13 cellular contexts compared by ENCODE assay signal in the genomic region with DNA sequence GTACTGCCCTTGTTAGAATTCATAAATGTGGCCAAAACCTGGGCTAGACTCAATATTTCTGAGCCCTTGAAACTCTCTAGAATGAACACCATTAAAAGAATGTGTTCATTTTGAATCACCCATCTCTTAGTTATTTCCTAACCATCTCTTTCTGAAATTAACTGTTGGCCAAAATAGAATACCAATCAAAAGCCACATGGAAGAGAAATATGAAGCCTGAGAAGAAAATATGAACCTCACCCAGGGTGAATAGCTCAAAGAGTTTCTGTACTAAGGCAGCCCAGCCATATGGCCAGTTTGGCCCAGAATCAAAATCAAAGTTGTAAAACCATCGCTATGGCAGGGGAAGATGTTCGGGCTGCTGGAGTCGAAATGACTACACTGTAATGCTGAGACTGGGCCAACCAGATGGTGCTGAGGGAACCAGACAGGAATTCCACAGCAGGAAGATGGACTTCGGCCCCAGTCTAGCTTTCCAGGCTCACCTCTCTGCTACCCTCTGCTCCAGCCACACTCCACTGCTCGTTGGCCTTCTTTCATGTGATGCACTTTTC.
A peak's percentile ranks its signal among the peaks of the same experiment; 100 is the strongest.
DNase-seq lines count a peak whose midpoint lies in the region; ATAC-seq and TF ChIP-seq lines count a peak whose summit lies in the region.
"Had no signal": no experiment of that assay in that cellular context is flagged by ENCODE, and none has a peak within 500 bp of the region (broad histone marks: within the 10 kb centered on the region; RNA-seq: fewer than 3 reads in every experiment).

No MANE protein-coding gene starts in this region.

- no peak for TF ChIP-seq RAD21 in IMR-90 (IDR thresholded peaks at IDR 0.05; ENCODE audit: low read length)

- peak overlapping the region in 1 of 2 experiments; percentile 29; a peak in 2 of 4 replicates for H4K8ac ChIP-seq in IMR-90 (ENCODE audit: low read depth in 2 of 2, low read length in 2 of 2)
- no peak overlapping the region for H4K8ac ChIP-seq in mesenchymal stem cell (ENCODE audit: low read length)

- peak; percentile 94 for ATAC-seq in IMR-90 (ENCODE audit: low read depth)
- ATAC-seq in HG03520 (IDR thresholded peaks at IDR 0.05; ENCODE audit: unreplicated experiment), result no peak

- H2BK15ac ChIP-seq in IMR-90 (ENCODE audit: low read depth, low read length), result peak overlapping the region; percentile 57; the same call in 2 of the 3 replicates
- no peak overlapping the region for H2BK15ac ChIP-seq in mesenchymal stem cell (ENCODE audit: low read depth, poor library complexity, severe bottlenecking)

- 0 out of 2 replicates have a peak overlapping the region, but pooled peaks have one; percentile 4 for H3K18ac ChIP-seq in IMR-90 (ENCODE audit: low read depth, low read length)
- H3K18ac ChIP-seq in mesenchymal stem cell (ENCODE audit: low read depth in 1 of 2, low read length in 2 of 2), result no peak overlapping the region

- dilution Hi-C loops in IMR-90 (cut with HindIII; ENCODE audit: low sequenced_read_pairs, unreplicated experiment), result no loop called here

- no peak overlapping the region for H2BK12ac ChIP-seq in mesenchymal stem cell (ENCODE audit: low read length in 2 of 2)

- H3K79me1 ChIP-seq in IMR-90 (ENCODE audit: low read depth in 1 of 2, low read length in 2 of 2) (no peaks in the 10 kb centered on the region), mesenchymal stem cell (replicated peaks; ENCODE audit: low read length, poor library complexity, severe bottlenecking) (no peaks in the 10 kb centered on the region)

- H2AFZ ChIP-seq in IMR-90 (replicated peaks; ENCODE audit: low read length, poor library complexity) (peak overlapping the region; percentile 72), mesenchymal stem cell (ENCODE audit: low read depth, low read length) (no peak overlapping the region)

- H4K5ac ChIP-seq in IMR-90 (ENCODE audit: low read depth, low read length), result 0 out of 2 replicates have a peak overlapping the region, but pooled peaks have one; percentile 2

- H3K56ac ChIP-seq in IMR-90 (ENCODE audit: extremely low read depth, insufficient read depth, low read length), result no peak overlapping the region

- BruUV-seq in IMR-90 (replicated peaks; lab: Mats Ljungman, UMichigan), result no TSS peak

- no peaks in the 10 kb centered on the region for H4K20me1 ChIP-seq in IMR-90 (ENCODE audit: insufficient read depth, low read length)
- H4K20me1 ChIP-seq: BLaER1 treated with 17β-estradiol and CSF1 and Interleukin-3, amounts not matched to agents 10 nM and 100 nM had no signal

- WGBS in IMR-90 (ENCODE audit: extremely low coverage in 2 of 2, insufficient read length in 1 of 2), 2 experiments, result 7% methylated on average over 2 of the region's 5 CpGs; no CpG with 5 or more reads in 1 of the 2 experiments
- WGBS in mesenchymal stem cell, result 88% methylated on average over 5 of the region's 5 CpGs

- H4K91ac ChIP-seq in IMR-90 (ENCODE audit: insufficient read depth, low read depth, low read length) (no peak overlapping the region), mesenchymal stem cell (ENCODE audit: low read length) (no peak overlapping the region)

- intact Hi-C loops in IMR-90 (cut with micrococcal nuclease), result loop anchor here (5.0 to 10.0 kb wide), 2 partner anchors 267 to 390 kb away; no protein-coding TSS in a partner anchor

- H2AK5ac ChIP-seq in IMR-90 (ENCODE audit: low read depth, low read length) (peak overlapping the region; percentile 17; the same call in 1 of the 2 replicates), mesenchymal stem cell (ENCODE audit: low read length, severe bottlenecking) (no peak overlapping the region)

- H3K14ac ChIP-seq in IMR-90 (replicated peaks; ENCODE audit: low read depth, low read length) (no peak overlapping the region), mesenchymal stem cell (ENCODE audit: low read length in 2 of 2) (no peak overlapping the region)

- H2AK9ac ChIP-seq in IMR-90 (replicated peaks; ENCODE audit: low read depth, low read length, poor library complexity), result no peak overlapping the region

- H3K9me3 ChIP-seq in IMR-90 (ENCODE audit: control insufficient read depth, insufficient read depth, low read length), result no peaks in the 10 kb centered on the region
- no peaks in the 10 kb centered on the region for H3K9me3 ChIP-seq in mesenchymal stem cell (ENCODE audit: control insufficient read depth, low read length)
- H3K9me3 ChIP-seq: upper lobe of left lung had no signal

- no peak overlapping the region for H3K9ac ChIP-seq in IMR-90 (ENCODE audit: low read depth, low read length)
- H3K9ac ChIP-seq in mesenchymal stem cell (ENCODE audit: low read length), result peak overlapping the region; percentile 72
- H3K9ac ChIP-seq: BLaER1 treated with 17β-estradiol and CSF1 and Interleukin-3, amounts not matched to agents 10 nM and 100 nM had no signal

- CTCF ChIA-PET in IMR-90 (lab: Yijun Ruan, JAX), result no interaction called here

- H3K4me2 ChIP-seq in IMR-90 (ENCODE audit: low read depth, low read length) (peak overlapping the region; percentile 38), mesenchymal stem cell (ENCODE audit: low read length, poor library complexity, severe bottlenecking) (no peak overlapping the region)

- POLR2A ChIA-PET in IMR-90 (lab: Charles Lee; ENCODE audit: unreplicated experiment), result interaction anchor here (1.1 kb wide), 1 partner anchor 13 kb away, joined by 3 read pairs; no protein-coding TSS in a partner anchor

- in situ Hi-C loops in IMR-90 (cut with MboI; ENCODE audit: low sequenced_read_pairs), result no loop called here

- 0 out of 2 replicates have a peak overlapping the region, but pooled peaks have one; percentile 7 for H3K23ac ChIP-seq in IMR-90 (ENCODE audit: low read depth, low read length)
- no peak overlapping the region for H3K23ac ChIP-seq in mesenchymal stem cell (ENCODE audit: low read length in 2 of 2)

- peak overlapping the region; percentile 69 for H2BK5ac ChIP-seq in IMR-90 (ENCODE audit: low read depth, low read length, poor library complexity, severe bottlenecking)
- H2BK5ac ChIP-seq in mesenchymal stem cell (ENCODE audit: low read depth, low read length, poor library complexity, severe bottlenecking), result no peak overlapping the region

- H3K36me3 ChIP-seq in IMR-90 (ENCODE audit: control insufficient read depth, insufficient read depth, low read length) (no peaks in the 10 kb centered on the region), mesenchymal stem cell (ENCODE audit: control insufficient read depth in 1 of 2, insufficient read depth in 2 of 2, low read depth in 1 of 2, low read length in 2 of 2) (no peaks in the 10 kb centered on the region)
- H3K36me3 ChIP-seq: BLaER1 treated with 17β-estradiol and CSF1 and Interleukin-3, amounts not matched to agents 10 nM and 100 nM; upper lobe of left lung had no signal

- H3K27me3 ChIP-seq in IMR-90 (ENCODE audit: control insufficient read depth, insufficient read depth, low read length) (no peaks in the 10 kb centered on the region), mesenchymal stem cell (ENCODE audit: control insufficient read depth in 1 of 2, insufficient read depth in 1 of 2, low read length in 2 of 2) (no peaks in the 10 kb centered on the region)
- H3K27me3 ChIP-seq: BLaER1 treated with 17β-estradiol and CSF1 and Interleukin-3, amounts not matched to agents 10 nM and 100 nM; upper lobe of left lung had no signal

- H3K9me1 ChIP-seq in IMR-90 (ENCODE audit: insufficient read depth, low read length), result no peaks in the 10 kb centered on the region

- H3K4ac ChIP-seq in IMR-90 (ENCODE audit: low read depth, low read length) (peak overlapping the region; percentile 24; the same call in 1 of the 2 replicates), mesenchymal stem cell (ENCODE audit: low read depth in 1 of 2, low read length in 2 of 2) (no peak overlapping the region)

- TF ChIP-seq CTCF in IMR-90 (conservative IDR thresholded peaks at IDR 0.05; ENCODE audit: low read depth, low read length) (no peak), cardiac fibroblast (IDR thresholded peaks at IDR 0.05; ENCODE audit: low read depth, low read length) (no peak)

- peaks cover 2% of the 10 kb centered on the region; the same call in 1 of the 2 replicates for H3K4me1 ChIP-seq in IMR-90 (ENCODE audit: control insufficient read depth, insufficient read depth, low read length)
- no peaks in the 10 kb centered on the region for H3K4me1 ChIP-seq in mesenchymal stem cell (ENCODE audit: control insufficient read depth, insufficient read depth, low read depth, low read length)
- H3K4me1 ChIP-seq: upper lobe of left lung had no signal

- DNase-seq in AG08396 (ENCODE audit: low spot score), result peak; percentile 67
- DNase-seq in IMR-90, result peak; percentile 97
- peak; percentile 91 to 93 for DNase-seq in cardiac fibroblast (ENCODE audit: low read depth in 2 of 2)
- no peak for DNase-seq in mesenchymal stem cell
- no peak for DNase-seq in NAMALWA (ENCODE audit: low spot score)
- no peak for DNase-seq in HT-29 (ENCODE audit: low spot score)
- DNase-seq in DMS114 treated with DMSO at 0.1 percent for 48 hours (lab: John Stamatoyannopoulos, UW; ENCODE audit: unreplicated experiment), result no peak
- DNase-seq: effector CD8-positive, alpha-beta T cell; NCI-H2029; OCI-M1; upper lobe of left lung had no signal

- no peak for TF ChIP-seq POLR2A in IMR-90 (IDR thresholded peaks at IDR 0.05; ENCODE audit: low read depth, low read length)

- H3K4me3 ChIP-seq in IMR-90 (ENCODE audit: insufficient read depth, low read depth, low read length) (no peak overlapping the region), cardiac fibroblast (replicated peaks in 1 of 2; ENCODE audit: low read depth in 2 of 2, low read length in 2 of 2) (no peak overlapping the region), mesenchymal stem cell (ENCODE audit: insufficient read depth in 1 of 2, low read depth in 1 of 2, low read length in 2 of 2) (peak overlapping the region in 1 of 2 experiments; percentile 63)
- H3K4me3 ChIP-seq: BLaER1 treated with 17β-estradiol and CSF1 and Interleukin-3, amounts not matched to agents 10 nM and 100 nM; upper lobe of left lung had no signal

- H3K27ac ChIP-seq in IMR-90 (ENCODE audit: insufficient read depth, low read length), result peak overlapping the region; percentile 10; the same call in 1 of the 2 replicates
- no peak overlapping the region for H3K27ac ChIP-seq in mesenchymal stem cell (ENCODE audit: low read length, poor library complexity, severe bottlenecking)
- H3K27ac ChIP-seq: BLaER1 treated with 17β-estradiol and CSF1 and Interleukin-3, amounts not matched to agents 10 nM and 100 nM; upper lobe of left lung had no signal

- H2BK120ac ChIP-seq in IMR-90 (ENCODE audit: low read depth, low read length), result 0 out of 2 replicates have a peak overlapping the region, but pooled peaks have one; percentile 34
- H2BK120ac ChIP-seq in mesenchymal stem cell (ENCODE audit: low read depth, low read length), result no peak overlapping the region

- H2BK20ac ChIP-seq in IMR-90 (ENCODE audit: low read depth, low read length), result peak overlapping the region; percentile 2; the same call in 1 of the 2 replicates

TF ChIP-seq in IMR-90, 13 proteins besides CTCF, POLR2A, EP300 and RAD21:
- TF ChIP-seq RCOR1 (IDR thresholded peaks at IDR 0.05; ENCODE audit: insufficient replicate concordance, low read length) (no peak), CHD1 (IDR thresholded peaks at IDR 0.05; ENCODE audit: low read depth, low read length) (no peak), CEBPB (IDR thresholded peaks at IDR 0.05; ENCODE audit: low read depth, low read length) (no peak), MAZ (IDR thresholded peaks at IDR 0.05; ENCODE audit: borderline replicate concordance, low read depth, low read length) (no peak)

Comparison
In these comparisons a context has a peak if more than half of its experiments do, and no peak if none do; other contexts are left out.
1. DNase-seq: peak in AG08396 (single experiment), IMR-90 (single experiment) and cardiac fibroblast (2 of 2); none in mesenchymal stem cell (single experiment), NAMALWA (single experiment), HT-29 (single experiment) and DMS114 treated with DMSO at 0.1 percent for 48 hours (single experiment).